12 cellular contexts compared by ENCODE assay signal in genomic region chr2:106106627-106107508, GRCh38.
DNase-seq lines count a peak whose midpoint lies in the region; ATAC-seq and TF ChIP-seq lines count a peak whose summit lies in the region.
"Had no signal": no experiment of that assay in that cellular context is flagged by ENCODE, and none has a peak within 500 bp of the region (broad histone marks: within the 10 kb centered on the region; RNA-seq: fewer than 3 reads in every experiment).

No MANE protein-coding gene starts in this region.

- peak overlapping the region; percentile 3 for H3K9ac ChIP-seq in adipocyte (ENCODE audit: low read length)

- no peak for TF ChIP-seq CTCF in AG04450 (IDR thresholded peaks at IDR 0.05; ENCODE audit: low read depth, low read length)
- TF ChIP-seq CTCF in GM10266 (IDR thresholded peaks at IDR 0.05; ENCODE audit: control insufficient read depth, insufficient read depth, low read depth, missing control alignments): no peak

- CTCF ChIA-PET in AG04450 (lab: Charles Lee): no interaction called here

- no peaks in the 10 kb centered on the region for H3K36me3 ChIP-seq in adipocyte (ENCODE audit: control insufficient read depth, insufficient read depth, low read length, severe bottlenecking)

- ATAC-seq in HG03045 (IDR thresholded peaks at IDR 0.05; ENCODE audit: unreplicated experiment) (peak; percentile 31), HG03025 (IDR thresholded peaks at IDR 0.05; ENCODE audit: low FRiP score, unreplicated experiment) (no peak), GM19395 (IDR thresholded peaks at IDR 0.05; ENCODE audit: unreplicated experiment) (no peak)

- no peaks in the 10 kb centered on the region for H3K27me3 ChIP-seq in AG04450 (ENCODE audit: control insufficient read depth, insufficient read depth, low read length)
- H3K27me3 ChIP-seq in adipocyte (replicated peaks; ENCODE audit: control insufficient read depth, insufficient read depth, low read length): no peaks in the 10 kb centered on the region
- H3K27me3 ChIP-seq: hepatocyte had no signal

- DNase-seq in AG04450 (ENCODE audit: low read depth, low spot score) (no peak), GM10266 (ENCODE audit: extremely low spot score) (peak; percentile 53), adipocyte (ENCODE audit: low read depth) (no peak), NK-92 (lab: John Stamatoyannopoulos, UW; ENCODE audit: unreplicated experiment) (no peak), COR-L47 (lab: John Stamatoyannopoulos, UW) (no peak)
- DNase-seq: activated T-cell treated with anti-CD3 and anti-CD28 coated beads for 4 hours, PC-9 had no signal

- no peaks in the 10 kb centered on the region for H3K4me1 ChIP-seq in adipocyte (ENCODE audit: control insufficient read depth, insufficient read depth, low read length)

- peak overlapping the region; percentile 11 for H3K27ac ChIP-seq in AG04450 (ENCODE audit: low read depth, low read length)
- H3K27ac ChIP-seq: hepatocyte, HL-60, PC-9 had no signal

- H3K9me3 ChIP-seq in AG04450 (ENCODE audit: control insufficient read depth, insufficient read depth, low read length) (no peaks in the 10 kb centered on the region), adipocyte (ENCODE audit: control insufficient read depth, low read length) (no peaks in the 10 kb centered on the region)

- POLR2A ChIA-PET in AG04450 (lab: Yijun Ruan, JAX): no interaction called here

- H3K4me3 ChIP-seq in AG04450 (ENCODE audit: low read depth, low read length) (no peak overlapping the region), adipocyte (ENCODE audit: low read length) (no peak overlapping the region)
- H3K4me3 ChIP-seq: hepatocyte, PC-9 had no signal
